Comparison of ENCODE assay signal across 1 cellular context in the genomic region with DNA sequence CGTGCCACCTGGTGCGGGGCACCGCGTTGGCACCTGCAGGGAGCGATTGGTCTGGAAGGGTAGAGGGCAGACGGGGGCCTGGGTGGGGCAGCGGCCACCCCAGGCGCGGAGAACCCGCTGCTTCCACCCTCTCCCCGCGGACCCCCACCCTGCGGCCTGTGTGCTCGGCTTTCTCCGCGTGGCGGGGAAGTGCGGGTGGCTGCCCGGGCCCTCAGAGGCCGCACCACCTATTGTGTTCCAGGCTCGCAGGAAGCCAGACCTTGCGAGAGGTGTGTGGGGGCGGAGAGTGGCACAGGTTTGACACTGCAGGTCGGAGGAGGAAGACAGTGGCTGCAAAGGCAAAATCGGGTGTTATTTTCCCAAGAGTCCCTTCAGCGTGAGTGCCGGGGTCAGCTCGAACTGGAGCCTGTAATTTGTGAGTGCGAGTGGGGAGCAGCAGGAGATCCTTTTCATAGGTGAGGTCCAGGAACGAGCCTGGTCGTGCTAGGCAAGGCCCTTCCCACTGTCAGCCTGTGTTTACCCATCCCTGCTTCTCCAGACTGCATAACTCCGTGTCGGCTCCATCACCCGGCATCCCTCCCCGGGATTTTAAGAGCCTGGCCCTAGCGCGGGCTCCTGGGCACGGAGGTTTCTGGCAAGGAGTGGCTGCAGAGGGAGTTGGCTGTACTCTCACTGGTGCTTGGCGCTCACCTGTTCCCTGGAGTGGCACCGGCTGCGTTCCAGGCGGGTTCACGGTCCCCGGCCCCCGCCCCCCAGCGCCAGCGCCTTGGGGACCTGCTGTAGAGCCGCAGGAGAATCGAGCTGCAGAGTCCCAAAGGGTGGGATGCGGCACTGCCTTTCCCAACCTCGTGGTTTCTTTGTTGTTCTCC.
TF ChIP-seq lines count a peak whose summit lies in the region.

No MANE protein-coding gene starts in this region.

TF ChIP-seq in H1, 55 proteins besides CTCF, POLR2A, EP300 and RAD21 (continued from another document):
- TF ChIP-seq CBX8 (IDR thresholded peaks at IDR 0.05; ENCODE audit: borderline replicate concordance, low read depth, low read length) (no peak), PHF8 (conservative IDR thresholded peaks at IDR 0.05; ENCODE audit: low read depth, low read length) (no peak), RNF2 (IDR thresholded peaks at IDR 0.05; ENCODE audit: borderline replicate concordance, low read depth, low read length, missing control alignments, poor library complexity, severe bottlenecking) (no peak), NANOG (IDR thresholded peaks at IDR 0.05; ENCODE audit: insufficient read depth, low read depth, low read length, poor library complexity, severe bottlenecking) (no peak), BCL11A (IDR thresholded peaks at IDR 0.05; ENCODE audit: low read depth in 2 of 2, low read length in 2 of 2) (no peak), TBP (IDR thresholded peaks at IDR 0.05; ENCODE audit: low read depth, low read length) (no peak), GABPA (IDR thresholded peaks at IDR 0.05; ENCODE audit: borderline replicate concordance, insufficient read depth, low read length) (no peak), SIN3A (conservative IDR thresholded peaks at IDR 0.05 in 1 of 2, IDR thresholded peaks at IDR 0.05 in 1 of 2; ENCODE audit: low read depth in 1 of 2, low read length in 2 of 2) (no peak), SRF (IDR thresholded peaks at IDR 0.05; ENCODE audit: low read depth, low read length) (no peak), TCF12 (IDR thresholded peaks at IDR 0.05; ENCODE audit: low read depth, low read length) (no peak), SP4 (IDR thresholded peaks at IDR 0.05; ENCODE audit: low read length) (0 out of 2 replicates have a peak, but pooled peaks have one; percentile 13), POU5F1 (IDR thresholded peaks at IDR 0.05; ENCODE audit: low read depth, low read length) (no peak), ZNF274 (IDR thresholded peaks at IDR 0.05; ENCODE audit: borderline replicate concordance, extremely low read depth, low read length) (no peak)
- TF ChIP-seq, protein P1, sequence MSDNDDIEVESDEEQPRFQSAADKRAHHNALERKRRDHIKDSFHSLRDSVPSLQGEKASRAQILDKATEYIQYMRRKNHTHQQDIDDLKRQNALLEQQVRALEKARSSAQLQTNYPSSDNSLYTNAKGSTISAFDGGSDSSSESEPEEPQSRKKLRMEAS (IDR thresholded peaks at IDR 0.05) = 0 out of 2 replicates have a peak, but pooled peaks have one; percentile 15
TF ChIP-seq in H1: peak in this region for 6.
